ENCODE assay signal across 13 cellular contexts in the genomic region with DNA sequence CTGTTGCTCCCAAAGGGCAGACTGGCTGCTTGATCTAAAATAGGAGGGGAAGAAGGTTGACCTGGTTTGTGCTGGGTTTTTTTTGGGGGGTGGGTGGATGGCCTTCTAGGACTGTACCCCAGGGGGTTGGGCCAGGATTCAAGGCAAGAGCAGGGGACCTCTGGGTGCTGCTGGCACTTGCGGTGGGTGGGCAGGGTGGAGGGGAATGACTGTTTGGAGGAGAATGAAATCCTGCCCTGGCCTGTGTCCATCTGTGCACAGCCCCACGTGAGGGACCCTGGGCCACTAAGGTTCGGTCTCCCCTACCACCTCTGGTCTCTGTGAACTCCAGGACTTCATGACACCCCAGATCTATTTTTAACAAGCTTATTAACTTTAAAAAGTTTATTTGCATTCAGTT.
"Had no signal": no experiment of that assay in that cellular context is flagged by ENCODE, and none has a peak within 500 bp of the region (broad histone marks: within the 10 kb centered on the region; RNA-seq: fewer than 3 reads in every experiment).

No MANE protein-coding gene starts in this region.

- ATAC-seq: activated naive CD4-positive, alpha-beta T cell treated with anti-CD3 and anti-CD28 coated beads, Interleukin-2, amount 50 U/mL, for 72 hours; pancreas; WTC11 had no signal

- H3K4me3 Mint-ChIP-seq: mesothelial cell of epicardium, neural progenitor cell, WTC11 had no signal

- H3K36me3 Mint-ChIP-seq: activated naive CD4-positive, alpha-beta T cell treated with anti-CD3 and anti-CD28 coated beads, Interleukin-2, amount 50 U/mL, for 72 hours; mesothelial cell of epicardium; neural progenitor cell; WTC11 had no signal

- H3K4me1 Mint-ChIP-seq: mesothelial cell of epicardium had no signal

- H3K27ac ChIP-seq: esophagus squamous epithelium, neural progenitor cell, pancreas, tibial artery had no signal

- H3K36me3 ChIP-seq: esophagus squamous epithelium, neural progenitor cell, pancreas, tibial artery had no signal

- H3K4me3 ChIP-seq: esophagus squamous epithelium, neural progenitor cell, pancreas, tibial artery had no signal

- H3K9me3 ChIP-seq: esophagus squamous epithelium, pancreas, tibial artery had no signal

- H3K9me3 Mint-ChIP-seq: mesothelial cell of epicardium had no signal

- H3K27me3 ChIP-seq: neural progenitor cell, pancreas had no signal

- H3K9ac ChIP-seq: neural progenitor cell had no signal

- H3K27ac Mint-ChIP-seq: activated naive CD4-positive, alpha-beta T cell treated with anti-CD3 and anti-CD28 coated beads, Interleukin-2, amount 50 U/mL, for 72 hours; mesothelial cell of epicardium; neural progenitor cell; WTC11 had no signal

- H3K4me1 ChIP-seq: esophagus squamous epithelium, pancreas, tibial artery had no signal

- H3K4me2 ChIP-seq: neural progenitor cell had no signal

- DNase-seq: activated CD4-positive, alpha-beta T cell treated with anti-CD3 and anti-CD28 coated beads, Interleukin-2, amount 50 U/mL, for 1 hour; activated gamma-delta T cell; amniotic stem cell; effector CD4-positive, alpha-beta T cell; esophagus squamous epithelium; pancreas; stimulated activated naive CD4-positive, alpha-beta T cell; T-helper 2 cell had no signal
